Comparison of ENCODE assay signal across 13 cellular contexts in the genomic region with DNA sequence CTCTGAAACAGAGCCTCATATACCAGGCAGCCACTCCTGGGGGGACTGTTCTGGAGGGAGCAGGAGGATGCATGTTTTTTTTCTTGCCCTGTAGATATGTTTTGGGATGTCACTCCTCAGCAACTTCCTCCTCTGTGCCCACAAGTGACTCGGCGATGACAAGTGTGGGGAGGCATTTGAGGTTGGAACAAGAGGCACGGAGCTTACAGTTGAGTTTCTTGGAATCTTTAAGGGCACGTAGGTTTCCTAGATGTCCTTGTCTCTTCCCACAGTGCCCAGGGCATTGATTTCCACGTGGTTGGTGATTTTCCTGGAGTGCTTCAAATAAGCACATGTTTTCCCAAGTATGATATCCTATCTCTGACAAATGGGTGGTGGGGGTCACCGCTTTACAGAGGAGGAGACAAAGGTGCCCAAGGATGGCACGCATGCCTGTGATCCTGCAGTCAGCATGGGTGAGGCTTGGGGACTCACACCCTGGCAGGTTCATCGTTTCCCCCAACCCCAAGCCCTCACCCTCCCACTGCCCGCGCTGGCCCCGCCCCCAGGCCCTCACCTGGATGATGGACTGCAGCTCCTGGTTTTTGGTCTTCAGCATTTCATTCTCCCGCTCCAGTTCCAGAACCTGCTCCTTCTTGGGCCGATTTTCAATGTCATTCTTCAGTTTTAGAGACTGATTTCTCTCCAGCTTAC.
DNase-seq lines count a peak whose midpoint lies in the region; ATAC-seq and TF ChIP-seq lines count a peak whose summit lies in the region.
"Had no signal": no experiment of that assay in that cellular context is flagged by ENCODE, and none has a peak within 500 bp of the region (broad histone marks: within the 10 kb centered on the region; RNA-seq: fewer than 3 reads in every experiment).

No MANE protein-coding gene starts in this region.

- TF ChIP-seq CTCF in RWPE2 (IDR thresholded peaks at IDR 0.05; ENCODE audit: poor library complexity, severe bottlenecking) (no peak), endodermal cell (conservative IDR thresholded peaks at IDR 0.05) (no peak)

- peaks cover under 1% of the 10 kb centered on the region for H3K4me1 ChIP-seq in RWPE2 (ENCODE audit: insufficient read depth, poor library complexity, severe bottlenecking)
- no peaks in the 10 kb centered on the region for H3K4me1 ChIP-seq in endodermal cell (ENCODE audit: control insufficient read depth, insufficient read depth, low read length)
- H3K4me1 ChIP-seq: body of pancreas had no signal

- H3K36me3 ChIP-seq in RWPE2 (ENCODE audit: low read depth), result no peaks in the 10 kb centered on the region
- no peaks in the 10 kb centered on the region for H3K36me3 ChIP-seq in endodermal cell (ENCODE audit: control insufficient read depth, insufficient read depth, low read length)

- no peak overlapping the region for H3K4me3 Mint-ChIP-seq in activated T-cell treated with anti-CD3 and anti-CD28 coated beads, Interleukin-2, amount 50 U/mL, for 72 hours
- no peak overlapping the region for H3K4me3 Mint-ChIP-seq in endodermal cell
- H3K4me3 Mint-ChIP-seq in stimulated activated effector memory CD8-positive, alpha-beta T cell treated with anti-CD3 and anti-CD28 coated beads, Interleukin-12 subunit alpha, Interleukin-12 subunit beta, amount 100 ng/mL, for 72 hours, result no peak overlapping the region

- H3K9me3 Mint-ChIP-seq in activated T-cell treated with anti-CD3 and anti-CD28 coated beads, Interleukin-2, amount 50 U/mL, for 72 hours, result no peaks in the 10 kb centered on the region
- H3K9me3 Mint-ChIP-seq in endodermal cell, result no peaks in the 10 kb centered on the region
- no peaks in the 10 kb centered on the region for H3K9me3 Mint-ChIP-seq in stimulated activated effector memory CD8-positive, alpha-beta T cell treated with anti-CD3 and anti-CD28 coated beads, Interleukin-12 subunit alpha, Interleukin-12 subunit beta, amount 100 ng/mL, for 72 hours

- H3K9ac ChIP-seq in endodermal cell (ENCODE audit: extremely low read depth, low read length, poor library complexity, severe bottlenecking), result no peak overlapping the region

- H3K4me1 Mint-ChIP-seq in activated T-cell treated with anti-CD3 and anti-CD28 coated beads, Interleukin-2, amount 50 U/mL, for 72 hours (ENCODE audit: low read depth), result peaks cover 11% of the 10 kb centered on the region
- peaks cover 2% of the 10 kb centered on the region for H3K4me1 Mint-ChIP-seq in endodermal cell
- peaks cover 32% of the 10 kb centered on the region for H3K4me1 Mint-ChIP-seq in stimulated activated effector memory CD8-positive, alpha-beta T cell treated with anti-CD3 and anti-CD28 coated beads, Interleukin-12 subunit alpha, Interleukin-12 subunit beta, amount 100 ng/mL, for 72 hours

- no peaks in the 10 kb centered on the region for H3K27me3 Mint-ChIP-seq in activated T-cell treated with anti-CD3 and anti-CD28 coated beads, Interleukin-2, amount 50 U/mL, for 72 hours (ENCODE audit: low read depth)
- H3K27me3 Mint-ChIP-seq in endodermal cell (ENCODE audit: insufficient read depth), result no peaks in the 10 kb centered on the region

- H3K4me3 ChIP-seq in RWPE2 (ENCODE audit: severe bottlenecking) (no peak overlapping the region), endodermal cell (ENCODE audit: low read length) (no peak overlapping the region)
- H3K4me3 ChIP-seq: body of pancreas, skin epidermis had no signal

- H3K27ac ChIP-seq in RWPE2 (ENCODE audit: poor library complexity, severe bottlenecking) (no peak overlapping the region), endodermal cell (ENCODE audit: low read depth, low read length) (no peak overlapping the region)
- H3K27ac ChIP-seq: body of pancreas, skin epidermis had no signal

- WGBS in endodermal cell (ENCODE audit: insufficient coverage in 1 of 2, insufficient read length in 1 of 2), 2 experiments, result 89 to 92% methylated on average over 12 to 13 of the region's 13 CpGs

- no peak for DNase-seq in activated T-cell treated with anti-CD3 and anti-CD28 coated beads, Interleukin-2, amount 50 U/mL, for 72 hours
- no peak for DNase-seq in activated T-cell treated with anti-CD3 and anti-CD28 coated beads for 4 hours
- DNase-seq in RWPE2 (ENCODE audit: low spot score), result peak; percentile 44
- DNase-seq in endodermal cell, result peak; percentile 33
- no peak for DNase-seq in stimulated activated effector memory CD8-positive, alpha-beta T cell treated with anti-CD3 and anti-CD28 coated beads, Interleukin-12 subunit alpha, Interleukin-12 subunit beta, amount 100 ng/mL, for 72 hours (ENCODE audit: low spot score in 2 of 2)
- no peak for DNase-seq in activated gamma-delta T cell treated with Interleukin-2 at 50 U/mL for 16 hours
- DNase-seq in central memory CD4-positive, alpha-beta T cell, result no peak
- DNase-seq: activated CD4-positive, alpha-beta T cell treated with anti-CD3 and anti-CD28 coated beads for 1 hour; NCI-H2171; stimulated activated CD8-positive, alpha-beta memory T cell treated with anti-CD3 and anti-CD28 coated beads, Interleukin-4, amount 100 ng/mL, for 48 hours had no signal

- no peak for ATAC-seq in activated T-cell treated with anti-CD3 and anti-CD28 coated beads, Interleukin-2, amount 50 U/mL, for 72 hours (replicated peaks in 1 of 2)
- ATAC-seq in RWPE2 (ENCODE audit: low read depth) (no peak), esophagus mucosa (no peak)
- no peak for ATAC-seq in stimulated activated effector memory CD8-positive, alpha-beta T cell treated with anti-CD3 and anti-CD28 coated beads, Interleukin-12 subunit alpha, Interleukin-12 subunit beta, amount 100 ng/mL, for 72 hours
- ATAC-seq: body of pancreas had no signal

- peaks cover 15 to 23% of the 10 kb centered on the region in 2 donors for H3K36me3 Mint-ChIP-seq in activated T-cell treated with anti-CD3 and anti-CD28 coated beads, Interleukin-2, amount 50 U/mL, for 72 hours (ENCODE audit: insufficient read depth in 2 of 2)
- peaks cover 13% of the 10 kb centered on the region for H3K36me3 Mint-ChIP-seq in endodermal cell (ENCODE audit: low read depth)
- H3K36me3 Mint-ChIP-seq in stimulated activated effector memory CD8-positive, alpha-beta T cell treated with anti-CD3 and anti-CD28 coated beads, Interleukin-12 subunit alpha, Interleukin-12 subunit beta, amount 100 ng/mL, for 72 hours, result peaks cover 100% of the 10 kb centered on the region

- H3K27ac Mint-ChIP-seq in activated T-cell treated with anti-CD3 and anti-CD28 coated beads, Interleukin-2, amount 50 U/mL, for 72 hours, result peak overlapping the region; percentile 54
- peak overlapping the region; percentile 61 for H3K27ac Mint-ChIP-seq in endodermal cell
- H3K27ac Mint-ChIP-seq in stimulated activated effector memory CD8-positive, alpha-beta T cell treated with anti-CD3 and anti-CD28 coated beads, Interleukin-12 subunit alpha, Interleukin-12 subunit beta, amount 100 ng/mL, for 72 hours, result peak overlapping the region; percentile 86

- H3K27me3 ChIP-seq in RWPE2 (ENCODE audit: insufficient read depth, poor library complexity, severe bottlenecking), result no peaks in the 10 kb centered on the region
- H3K27me3 ChIP-seq in endodermal cell (ENCODE audit: control insufficient read depth, insufficient read depth, low read length, poor library complexity, severe bottlenecking), result no peaks in the 10 kb centered on the region
- H3K27me3 ChIP-seq: body of pancreas had no signal

- H3K9me3 ChIP-seq in RWPE2 (ENCODE audit: severe bottlenecking) (no peaks in the 10 kb centered on the region), endodermal cell (ENCODE audit: control insufficient read depth, low read length) (no peaks in the 10 kb centered on the region)
- H3K9me3 ChIP-seq: body of pancreas had no signal

Comparison
In these comparisons a context has a peak if more than half of its experiments do, and no peak if none do; other contexts are left out.
1. DNase-seq: peak in RWPE2 (single experiment) and endodermal cell (single experiment); none in activated T-cell treated with anti-CD3 and anti-CD28 coated beads, Interleukin-2, amount 50 U/mL, for 72 hours (0 of 2), activated T-cell treated with anti-CD3 and anti-CD28 coated beads for 4 hours (single experiment), stimulated activated effector memory CD8-positive, alpha-beta T cell treated with anti-CD3 and anti-CD28 coated beads, Interleukin-12 subunit alpha, Interleukin-12 subunit beta, amount 100 ng/mL, for 72 hours (0 of 2), activated gamma-delta T cell treated with Interleukin-2 at 50 U/mL for 16 hours (single experiment) and central memory CD4-positive, alpha-beta T cell (single experiment).
2. Peak in every context shown above with its lines, with median percentiles within 50 percentile points of each other: H3K27ac Mint-ChIP-seq.